1 cellular context compared by ENCODE assay signal in the genomic region with DNA sequence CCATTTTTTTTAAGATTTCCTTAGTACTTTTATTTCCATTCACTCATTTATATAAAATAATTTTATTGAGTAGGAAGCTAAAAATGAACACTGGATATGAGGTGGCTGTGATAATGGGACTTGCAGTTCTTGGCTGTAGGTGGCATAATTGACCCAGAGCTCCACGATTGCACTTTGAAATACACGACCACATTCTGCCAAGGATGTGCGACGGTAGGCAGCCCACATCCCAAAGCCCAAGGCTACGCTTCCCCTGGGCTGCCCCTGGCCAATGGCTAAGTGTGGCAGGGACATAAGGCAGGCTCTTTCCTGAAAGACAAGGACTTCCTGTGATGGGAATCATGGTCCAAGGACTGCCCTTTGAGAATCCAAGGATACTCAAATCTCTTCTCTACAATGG.
TF ChIP-seq lines count a peak whose summit lies in the region.

No MANE protein-coding gene starts in this region.

TF ChIP-seq in HCT116, 20 proteins besides CTCF, POLR2A, EP300 and RAD21 (continued from another document):
- TF ChIP-seq, protein P1, sequence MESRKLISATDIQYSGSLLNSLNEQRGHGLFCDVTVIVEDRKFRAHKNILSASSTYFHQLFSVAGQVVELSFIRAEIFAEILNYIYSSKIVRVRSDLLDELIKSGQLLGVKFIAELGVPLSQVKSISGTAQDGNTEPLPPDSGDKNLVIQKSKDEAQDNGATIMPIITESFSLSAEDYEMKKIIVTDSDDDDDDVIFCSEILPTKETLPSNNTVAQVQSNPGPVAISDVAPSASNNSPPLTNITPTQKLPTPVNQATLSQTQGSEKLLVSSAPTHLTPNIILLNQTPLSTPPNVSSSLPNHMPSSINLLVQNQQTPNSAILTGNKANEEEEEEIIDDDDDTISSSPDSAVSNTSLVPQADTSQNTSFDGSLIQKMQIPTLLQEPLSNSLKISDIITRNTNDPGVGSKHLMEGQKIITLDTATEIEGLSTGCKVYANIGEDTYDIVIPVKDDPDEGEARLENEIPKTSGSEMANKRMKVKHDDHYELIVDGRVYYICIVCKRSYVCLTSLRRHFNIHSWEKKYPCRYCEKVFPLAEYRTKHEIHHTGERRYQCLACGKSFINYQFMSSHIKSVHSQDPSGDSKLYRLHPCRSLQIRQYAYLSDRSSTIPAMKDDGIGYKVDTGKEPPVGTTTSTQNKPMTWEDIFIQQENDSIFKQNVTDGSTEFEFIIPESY (IDR thresholded peaks at IDR 0.05; ENCODE audit: extremely low read depth, insufficient replicate concordance, low read length), result no peak
- TF ChIP-seq SP1 (IDR thresholded peaks at IDR 0.05; ENCODE audit: low read depth), result no peak
- no peak for TF ChIP-seq EZH2 (IDR thresholded peaks at IDR 0.05)
- TF ChIP-seq CEBPB (IDR thresholded peaks at IDR 0.05; ENCODE audit: low read depth), result no peak
- TF ChIP-seq, protein P2, sequence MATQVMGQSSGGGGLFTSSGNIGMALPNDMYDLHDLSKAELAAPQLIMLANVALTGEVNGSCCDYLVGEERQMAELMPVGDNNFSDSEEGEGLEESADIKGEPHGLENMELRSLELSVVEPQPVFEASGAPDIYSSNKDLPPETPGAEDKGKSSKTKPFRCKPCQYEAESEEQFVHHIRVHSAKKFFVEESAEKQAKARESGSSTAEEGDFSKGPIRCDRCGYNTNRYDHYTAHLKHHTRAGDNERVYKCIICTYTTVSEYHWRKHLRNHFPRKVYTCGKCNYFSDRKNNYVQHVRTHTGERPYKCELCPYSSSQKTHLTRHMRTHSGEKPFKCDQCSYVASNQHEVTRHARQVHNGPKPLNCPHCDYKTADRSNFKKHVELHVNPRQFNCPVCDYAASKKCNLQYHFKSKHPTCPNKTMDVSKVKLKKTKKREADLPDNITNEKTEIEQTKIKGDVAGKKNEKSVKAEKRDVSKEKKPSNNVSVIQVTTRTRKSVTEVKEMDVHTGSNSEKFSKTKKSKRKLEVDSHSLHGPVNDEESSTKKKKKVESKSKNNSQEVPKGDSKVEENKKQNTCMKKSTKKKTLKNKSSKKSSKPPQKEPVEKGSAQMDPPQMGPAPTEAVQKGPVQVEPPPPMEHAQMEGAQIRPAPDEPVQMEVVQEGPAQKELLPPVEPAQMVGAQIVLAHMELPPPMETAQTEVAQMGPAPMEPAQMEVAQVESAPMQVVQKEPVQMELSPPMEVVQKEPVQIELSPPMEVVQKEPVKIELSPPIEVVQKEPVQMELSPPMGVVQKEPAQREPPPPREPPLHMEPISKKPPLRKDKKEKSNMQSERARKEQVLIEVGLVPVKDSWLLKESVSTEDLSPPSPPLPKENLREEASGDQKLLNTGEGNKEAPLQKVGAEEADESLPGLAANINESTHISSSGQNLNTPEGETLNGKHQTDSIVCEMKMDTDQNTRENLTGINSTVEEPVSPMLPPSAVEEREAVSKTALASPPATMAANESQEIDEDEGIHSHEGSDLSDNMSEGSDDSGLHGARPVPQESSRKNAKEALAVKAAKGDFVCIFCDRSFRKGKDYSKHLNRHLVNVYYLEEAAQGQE (IDR thresholded peaks at IDR 0.05; ENCODE audit: low read depth), result no peak
- TF ChIP-seq, protein P3, sequence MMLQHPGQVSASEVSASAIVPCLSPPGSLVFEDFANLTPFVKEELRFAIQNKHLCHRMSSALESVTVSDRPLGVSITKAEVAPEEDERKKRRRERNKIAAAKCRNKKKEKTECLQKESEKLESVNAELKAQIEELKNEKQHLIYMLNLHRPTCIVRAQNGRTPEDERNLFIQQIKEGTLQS (IDR thresholded peaks at IDR 0.05), result no peak
- TF ChIP-seq EZH2phosphoT487 (IDR thresholded peaks at IDR 0.05; ENCODE audit: borderline replicate concordance), result no peak
- no peak for TF ChIP-seq ZNF274 (IDR thresholded peaks at IDR 0.05; ENCODE audit: low read depth, low read length)
- TF ChIP-seq, protein P4, sequence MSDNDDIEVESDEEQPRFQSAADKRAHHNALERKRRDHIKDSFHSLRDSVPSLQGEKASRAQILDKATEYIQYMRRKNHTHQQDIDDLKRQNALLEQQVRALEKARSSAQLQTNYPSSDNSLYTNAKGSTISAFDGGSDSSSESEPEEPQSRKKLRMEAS (IDR thresholded peaks at IDR 0.05), result no peak
- no peak for TF ChIP-seq ZFX (IDR thresholded peaks at IDR 0.05)
- no peak for TF ChIP-seq SIN3A (IDR thresholded peaks at IDR 0.05; ENCODE audit: low read depth)
- TF ChIP-seq TCF7L2 (IDR thresholded peaks at IDR 0.05; ENCODE audit: borderline replicate concordance, extremely low read depth, insufficient read depth, insufficient read length), result no peak
- TF ChIP-seq POLR2AphosphoS5 (IDR thresholded peaks at IDR 0.05; ENCODE audit: low read depth, low read length), result no peak
TF ChIP-seq in HCT116: peak in this region for 0.
